ENCODE assay signal across 15 cellular contexts in the genomic region with DNA sequence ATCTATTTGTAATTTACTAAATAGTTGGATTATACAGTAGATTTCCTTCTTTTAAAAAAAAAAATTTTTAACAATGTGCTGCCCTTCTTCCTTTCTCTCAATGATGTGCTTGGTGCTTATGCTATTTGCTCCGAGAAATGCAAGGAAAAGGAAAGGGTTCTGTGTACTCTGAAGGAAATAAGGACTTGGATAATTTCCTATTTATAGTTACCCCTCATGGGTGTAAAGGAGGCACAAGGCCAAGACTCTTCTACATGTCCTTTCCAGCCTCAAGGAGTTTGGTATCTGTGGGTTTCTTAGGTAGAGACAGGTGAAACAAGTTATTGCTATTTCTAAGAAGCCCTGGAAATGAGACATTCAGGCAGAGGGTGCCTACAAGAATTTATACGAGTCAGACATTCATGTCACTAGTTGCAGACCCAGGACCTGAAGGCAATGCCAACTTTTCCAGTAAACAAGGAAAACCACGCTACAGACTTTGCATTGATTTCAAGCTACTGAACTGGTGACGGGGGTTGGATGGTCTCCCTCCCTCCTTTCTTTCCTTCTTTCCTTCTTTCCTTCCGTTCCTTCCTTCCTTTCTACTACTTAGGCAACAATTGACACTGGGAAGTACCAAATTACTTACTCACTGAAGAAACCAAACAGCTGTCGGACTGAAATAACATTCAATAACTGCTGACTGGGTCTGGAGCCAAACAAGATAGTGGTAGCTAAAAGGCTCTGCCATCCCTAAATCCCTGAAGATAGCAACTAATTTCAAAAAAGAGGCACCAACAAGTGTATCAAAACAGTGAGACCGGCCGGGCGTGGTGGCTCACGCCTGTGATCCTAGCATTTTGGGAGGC. TPM values are rescaled to one million over a fixed set of nuclear protein-coding genes. Genes with fewer than 3 reads are reported as not detected.
DNase-seq lines count a peak whose midpoint lies in the region; ATAC-seq and TF ChIP-seq lines count a peak whose summit lies in the region.
"Had no signal": no experiment of that assay in that cellular context is flagged by ENCODE, and none has a peak within 500 bp of the region (broad histone marks: within the 10 kb centered on the region; RNA-seq: fewer than 3 reads in every experiment).

No MANE protein-coding gene starts in this region.

- ATAC-seq in effector memory CD8-positive, alpha-beta T cell (replicated peaks), result no peak
- ATAC-seq in GM18498 (IDR thresholded peaks at IDR 0.05; ENCODE audit: unreplicated experiment), result no peak
- ATAC-seq: body of pancreas had no signal

- H3K4me1 Mint-ChIP-seq in effector memory CD8-positive, alpha-beta T cell (ENCODE audit: low read depth in 2 of 2), result peaks cover 0 to 10% of the 10 kb centered on the region in 2 donors

- H3K36me3 Mint-ChIP-seq in effector memory CD8-positive, alpha-beta T cell (ENCODE audit: insufficient read depth), result peaks cover 29% of the 10 kb centered on the region

- no peak overlapping the region for H3K4me3 Mint-ChIP-seq in effector memory CD8-positive, alpha-beta T cell

- POLR2A ChIA-PET in HEK293 (lab: Yijun Ruan, JAX), result interaction anchor here (0.6 kb wide), 1 partner anchor 56 kb away, joined by 5 read pairs; no protein-coding TSS in a partner anchor

- TF ChIP-seq CTCF in 22Rv1 (IDR thresholded peaks at IDR 0.05), result no peak
- no peak for TF ChIP-seq CTCF in HEK293 (tag by site-specific recombination; IDR thresholded peaks at IDR 0.05)
- no peak for TF ChIP-seq CTCF in Peyer's patch (IDR thresholded peaks at IDR 0.05)

- TF ChIP-seq POLR2A in Peyer's patch (IDR thresholded peaks at IDR 0.05), result no peak

- H3K27ac ChIP-seq in 22Rv1, result peak overlapping the region; percentile 9; the same call in 1 of the 2 replicates
- H3K27ac ChIP-seq in HEK293 (ENCODE audit: extremely low read depth, low read depth, low read length), result no peak overlapping the region
- peak overlapping the region in 1 of 4 donors; percentile 30 for H3K27ac ChIP-seq in Peyer's patch
- H3K27ac ChIP-seq: body of pancreas, testis had no signal

- H3K4me1 ChIP-seq in HEK293 (ENCODE audit: control insufficient read depth, insufficient read depth, low read length) (peaks cover 2% of the 10 kb centered on the region; the same call in 1 of the 2 replicates), Peyer's patch (no peaks in the 10 kb centered on the region)
- H3K4me1 ChIP-seq: BE2C, body of pancreas had no signal

- no peaks in the 10 kb centered on the region for H3K9me3 ChIP-seq in HEK293 (ENCODE audit: control insufficient read depth, insufficient read depth, low read depth, low read length)
- no peaks in the 10 kb centered on the region for H3K9me3 ChIP-seq in Peyer's patch
- H3K9me3 ChIP-seq: BE2C, body of pancreas, testis had no signal

- CTCF ChIA-PET in HEK293 (lab: Yijun Ruan, JAX), result interaction anchor here (0.6 to 1.4 kb wide), 4 partner anchors 23 to 108 kb away, joined by 3 to 5 read pairs (median 4); no protein-coding TSS in a partner anchor

- H3K27ac Mint-ChIP-seq in effector memory CD8-positive, alpha-beta T cell, result peak overlapping the region; percentile 13 to 56

- peaks cover 7 to 19% of the 10 kb centered on the region in 2 experiments; a peak in 2 of 3 replicates for H3K36me3 ChIP-seq in HEK293 (ENCODE audit: control insufficient read depth in 2 of 2, insufficient read depth in 1 of 2, low read length in 2 of 2)
- H3K36me3 ChIP-seq in Peyer's patch, result peaks cover 0 to 18% (median 0%) of the 10 kb centered on the region in 3 donors

- H3K9me3 Mint-ChIP-seq in effector memory CD8-positive, alpha-beta T cell, result no peaks in the 10 kb centered on the region

- H3K4me3 ChIP-seq in HEK293 (ENCODE audit: low read depth, low read length) (no peak overlapping the region), Peyer's patch (no peak overlapping the region)
- H3K4me3 ChIP-seq: body of pancreas, testis had no signal

- no peaks in the 10 kb centered on the region for H3K27me3 Mint-ChIP-seq in effector memory CD8-positive, alpha-beta T cell

- no peaks in the 10 kb centered on the region for H3K27me3 ChIP-seq in Peyer's patch
- H3K27me3 ChIP-seq: BE2C, body of pancreas, testis had no signal

- no peak for DNase-seq in effector memory CD8-positive, alpha-beta T cell
- DNase-seq in myocyte (ENCODE audit: low read depth) (peak; percentile 88), NCI-H2029 (lab: John Stamatoyannopoulos, UW) (no peak), Peyer's patch (no peak), putamen (ENCODE audit: low spot score) (no peak)
- DNase-seq: activated CD4-positive, alpha-beta T cell treated with anti-CD3 and anti-CD28 coated beads, Interleukin-2, amount 50 U/mL, for 48 hours; BE2C; body of pancreas; NCI-H1436 treated with DMSO at 0.1 percent for 48 hours; occipital lobe; testis had no signal

TF ChIP-seq in HEK293, 187 proteins besides CTCF, POLR2A, EP300 and RAD21:
- TF ChIP-seq ZNF629 (tag by site-specific recombination; IDR thresholded peaks at IDR 0.05) (no peak), SCRT2 (tag by site-specific recombination; IDR thresholded peaks at IDR 0.05) (0 out of 2 replicates have a peak, but pooled peaks have one; percentile 16), ZNF366 (tag by site-specific recombination; conservative IDR thresholded peaks at IDR 0.05) (peak; percentile 41)

RNA-seq across cellular contexts. Expression of a gene that starts 33.8 kb away (rescaled TPM):
- total RNA-seq in myocyte, result 16.1 and 26.5 TPM in 2 replicates
- 7.8 TPM for polyA plus RNA-seq in myocyte (2012)
- 10 to 100 TPM; 13.2 to 71.4 (median 44.3) TPM for total RNA-seq in Peyer's patch

RNA-seq across cellular contexts. Expression of a gene that starts 42.8 kb away (rescaled TPM):
- total RNA-seq in myocyte (not detected in 2 replicates), Peyer's patch (not detected)
- not detected for polyA plus RNA-seq in myocyte (2012)
- total RNA-seq: body of pancreas, fibroblast of lung, occipital lobe, testis had no signal
- polyA plus RNA-seq: fibroblast of lung had no signal

RNA-seq across cellular contexts. Expression of a gene that starts 47.1 kb away (rescaled TPM):
- total RNA-seq in myocyte (not detected in 2 replicates), Peyer's patch (under 1 TPM in 2 of 4 donors, not detected in 2; 0.47 to 0.80 TPM)
- not detected for polyA plus RNA-seq in myocyte (2012)
- total RNA-seq: body of pancreas, fibroblast of lung had no signal

RNA-seq across cellular contexts. Expression of a gene that starts 48.1 kb away (rescaled TPM):
- total RNA-seq in myocyte (26.4 and 27.2 TPM in 2 replicates), Peyer's patch (100 to 1,000 TPM in 1 of 4 donors, 10 to 100 TPM in 3; 36.3 to 128 (median 68.1) TPM)
- 12.6 TPM for polyA plus RNA-seq in myocyte (2012)
